1 cellular context compared by ENCODE assay signal in genomic region chr4:168699224-168699878, GRCh38.
TF ChIP-seq lines count a peak whose summit lies in the region.

No MANE protein-coding gene starts in this region.

TF ChIP-seq in HepG2, 621 proteins besides CTCF, POLR2A, EP300 and RAD21 (continued from another document and continues in another):
- TF ChIP-seq TFE3 (CRISPR knock-in tag; IDR thresholded peaks at IDR 0.05) (no peak), CSRNP1 (CRISPR knock-in tag; IDR thresholded peaks at IDR 0.05) (no peak), ZNF687 (CRISPR knock-in tag; IDR thresholded peaks at IDR 0.05) (no peak), KMT2B (CRISPR knock-in tag; IDR thresholded peaks at IDR 0.05) (no peak), POGZ (CRISPR knock-in tag; IDR thresholded peaks at IDR 0.05) (peak; percentile 81), ZFAT (CRISPR knock-in tag; conservative IDR thresholded peaks at IDR 0.05) (no peak), MYNN (CRISPR knock-in tag; IDR thresholded peaks at IDR 0.05; ENCODE audit: low read depth) (no peak), KDM3A (CRISPR knock-in tag; IDR thresholded peaks at IDR 0.05; ENCODE audit: low read depth) (no peak), ZNF639 (CRISPR knock-in tag; conservative IDR thresholded peaks at IDR 0.05) (no peak), ZKSCAN5 (CRISPR knock-in tag; IDR thresholded peaks at IDR 0.05) (no peak), PLSCR1 (CRISPR knock-in tag; IDR thresholded peaks at IDR 0.05; ENCODE audit: borderline replicate concordance) (no peak), ZNF260 (CRISPR knock-in tag; IDR thresholded peaks at IDR 0.05; ENCODE audit: borderline replicate concordance, low read depth) (no peak), ZNF3 (CRISPR knock-in tag; IDR thresholded peaks at IDR 0.05) (no peak), ZNF644 (CRISPR knock-in tag; IDR thresholded peaks at IDR 0.05; ENCODE audit: low read depth) (peak; percentile 60; the same call in 1 of the 2 replicates), ZC3H13 (CRISPR knock-in tag; IDR thresholded peaks at IDR 0.05) (no peak), ZNF235 (CRISPR knock-in tag; IDR thresholded peaks at IDR 0.05; ENCODE audit: borderline replicate concordance) (no peak), NONO (IDR thresholded peaks at IDR 0.05) (no peak), NONO (CRISPR knock-in tag; conservative IDR thresholded peaks at IDR 0.05) (no peak), ZNF335 (CRISPR knock-in tag; IDR thresholded peaks at IDR 0.05) (no peak), SMAD3 (CRISPR knock-in tag; IDR thresholded peaks at IDR 0.05) (no peak), THAP7 (CRISPR knock-in tag; IDR thresholded peaks at IDR 0.05) (no peak), TIGD3 (CRISPR knock-in tag; IDR thresholded peaks at IDR 0.05; ENCODE audit: borderline replicate concordance) (no peak), SSRP1 (CRISPR knock-in tag; IDR thresholded peaks at IDR 0.05) (no peak), ZNF691 (CRISPR knock-in tag; IDR thresholded peaks at IDR 0.05; ENCODE audit: borderline replicate concordance, low read depth) (no peak), DNMT1 (CRISPR knock-in tag; IDR thresholded peaks at IDR 0.05) (no peak), ZNF576 (CRISPR knock-in tag; IDR thresholded peaks at IDR 0.05) (no peak), GABPB1 (CRISPR knock-in tag; IDR thresholded peaks at IDR 0.05) (no peak), CBX1 (IDR thresholded peaks at IDR 0.05; ENCODE audit: low read depth) (no peak), ZBTB38 (CRISPR knock-in tag; IDR thresholded peaks at IDR 0.05) (no peak), SOX13 (IDR thresholded peaks at IDR 0.05) (no peak), SOX13 (CRISPR knock-in tag; conservative IDR thresholded peaks at IDR 0.05 in 1 of 2, IDR thresholded peaks at IDR 0.05 in 1 of 2) (peak in 1 of 2 experiments; percentile 40; a peak in 1 of 4 replicates), PBX2 (CRISPR knock-in tag; IDR thresholded peaks at IDR 0.05) (no peak), ZNF343 (CRISPR knock-in tag; IDR thresholded peaks at IDR 0.05) (no peak), ZSCAN29 (CRISPR knock-in tag; conservative IDR thresholded peaks at IDR 0.05) (no peak), SCMH1 (CRISPR knock-in tag; IDR thresholded peaks at IDR 0.05; ENCODE audit: borderline replicate concordance) (no peak), PITX1 (CRISPR knock-in tag; IDR thresholded peaks at IDR 0.05) (peak; percentile 92), HNRNPLL (IDR thresholded peaks at IDR 0.05; ENCODE audit: low read depth, low read length, poor library complexity, severe bottlenecking) (no peak), MAX (IDR thresholded peaks at IDR 0.05) (no peak), ATF4 (CRISPR knock-in tag; IDR thresholded peaks at IDR 0.05) (peak in 1 of 2 experiments; percentile 37; a peak in 1 of 4 replicates), UBTF (CRISPR knock-in tag; IDR thresholded peaks at IDR 0.05) (no peak), ZFP90 (CRISPR knock-in tag; IDR thresholded peaks at IDR 0.05; ENCODE audit: borderline replicate concordance) (no peak), STAT6 (CRISPR knock-in tag; IDR thresholded peaks at IDR 0.05; ENCODE audit: borderline replicate concordance) (no peak)
